ENCODE assay signal across 8 cellular contexts in genomic region chr17:7572588-7573323, GRCh38. TPM values are rescaled to one million over a fixed set of nuclear protein-coding genes. Genes with fewer than 3 reads are reported as not detected.
A peak's percentile ranks its signal among the peaks of the same experiment; 100 is the strongest.
DNase-seq lines count a peak whose midpoint lies in the region; ATAC-seq lines count a peak whose summit lies in the region.

No MANE protein-coding gene starts in this region.

- DNase-seq in C1 segment of cervical spinal cord (lab: John Stamatoyannopoulos, UW) (peak; percentile 87 to 100 (median 98)), HT-29 (ENCODE audit: low spot score) (peak; percentile 97), NOMO-1 treated with dmso at 0.1 percent for 144 hours (lab: John Stamatoyannopoulos, UW; ENCODE audit: unreplicated experiment) (peak; percentile 100), memory B cell (ENCODE audit: low spot score in 2 of 2) (peak; percentile 100)
- peak; percentile 99 to 100 (median 99) for DNase-seq in activated CD8-positive, alpha-beta memory T cell treated with anti-CD3 and anti-CD28 coated beads for 48 hours (ENCODE audit: low read depth in 2 of 3, low spot score in 2 of 3)
- peak; percentile 99 for DNase-seq in effector CD8-positive, alpha-beta T cell (lab: John Stamatoyannopoulos, UW)
- DNase-seq in stimulated activated CD8-positive, alpha-beta memory T cell treated with anti-CD3 and anti-CD28 coated beads, Interleukin-12 subunit alpha, Interleukin-12 subunit beta, amount 100 ng/mL, for 4 hours (ENCODE audit: low read depth): peak; percentile 100

- ATAC-seq in GM19397 (IDR thresholded peaks at IDR 0.05; ENCODE audit: unreplicated experiment) (peak; percentile 91), memory B cell (ENCODE audit: low read depth) (peak; percentile 82)

- no peaks in the 10 kb centered on the region for H3K9me3 Mint-ChIP-seq in memory B cell

- H3K27ac Mint-ChIP-seq in memory B cell: peak overlapping the region; percentile 98

- H3K27me3 Mint-ChIP-seq in memory B cell: no peaks in the 10 kb centered on the region

- peak overlapping the region; percentile 95 for H3K4me3 Mint-ChIP-seq in memory B cell

- H3K4me1 Mint-ChIP-seq in memory B cell: peaks cover 23% of the 10 kb centered on the region

- H3K36me3 Mint-ChIP-seq in memory B cell: peaks cover 28% of the 10 kb centered on the region

RNA-seq across cellular contexts. Expression of gene CD68, which starts 6.7 kb away (rescaled TPM):
- 4.0 and 6.6 TPM in 2 replicates for total RNA-seq in HT-29 (2014; rRNA removed; shearing (Covaris generic))

RNA-seq across cellular contexts. Expression of gene MPDU1, which starts 10.9 kb away (rescaled TPM):
- total RNA-seq in HT-29 (2014; rRNA removed; shearing (Covaris generic)): 79.8 and 81.4 TPM in 2 replicates

RNA-seq across cellular contexts. Expression of gene SENP3, which starts 11.0 kb away (rescaled TPM):
- total RNA-seq in HT-29 (2014; rRNA removed; shearing (Covaris generic)): 73.2 and 74.3 TPM in 2 replicates

RNA-seq across cellular contexts. Expression of gene TNFSF13, which starts 14.2 kb away (rescaled TPM):
- 15.6 and 19.1 TPM in 2 replicates for total RNA-seq in HT-29 (2014; rRNA removed; shearing (Covaris generic))

RNA-seq across cellular contexts. Expression of gene SOX15, which starts 17.1 kb away (rescaled TPM):
- 0.70 TPM in 1 of 2 replicates, not detected in the other for total RNA-seq in HT-29 (2014; rRNA removed; shearing (Covaris generic))

Comparison
In these comparisons a context has a peak if more than half of its experiments do, and no peak if none do; other contexts are left out.
1. Peak in every context shown above with its lines: DNase-seq and ATAC-seq.